In genomic region chr12:115920395-115921183, GRCh38 we compare ENCODE assay signal across 14 cellular contexts.
"Had no signal": no experiment of that assay in that cellular context is flagged by ENCODE, and none has a peak within 500 bp of the region (broad histone marks: within the 10 kb centered on the region; RNA-seq: fewer than 3 reads in every experiment).

No MANE protein-coding gene starts in this region.

- H3K4me1 ChIP-seq: neural progenitor cell had no signal

- H3K36me3 ChIP-seq: gastroesophageal sphincter, heart right ventricle, neural progenitor cell, thyroid gland had no signal

- ATAC-seq: gastroesophageal sphincter, heart right ventricle, left colon, sciatic nerve had no signal

- DNase-seq: activated CD4-positive, CD25-positive, alpha-beta regulatory T cell treated with anti-CD3 and anti-CD28 coated beads, Interleukin-2, amount 50 U/mL, for 72 hours; caudate nucleus; cortex of kidney; effector CD8-positive, alpha-beta T cell; heart right ventricle; left colon; stimulated activated CD4-positive, alpha-beta T cell treated with anti-CD3 and anti-CD28 coated beads, Interleukin-2, amount 100 ng/mL, for 24 hours; T-helper 1 cell; T1000; thyroid gland had no signal

- H3K4me3 ChIP-seq: gastroesophageal sphincter, heart right ventricle, lung, neural progenitor cell, thyroid gland had no signal

- H3K27me3 ChIP-seq: thyroid gland had no signal

- H3K9me3 ChIP-seq: thyroid gland had no signal

- H3K27ac ChIP-seq: gastroesophageal sphincter, heart right ventricle, neural progenitor cell, thyroid gland had no signal
